In genomic region chr15:55552926-55553325, GRCh38 we compare ENCODE assay signal across 12 cellular contexts. TPM values are rescaled to one million over a fixed set of nuclear protein-coding genes. Genes with fewer than 3 reads are reported as not detected.
A peak's percentile ranks its signal among the peaks of the same experiment; 100 is the strongest.
DNase-seq lines count a peak whose midpoint lies in the region; ATAC-seq and TF ChIP-seq lines count a peak whose summit lies in the region.
"Had no signal": no experiment of that assay in that cellular context is flagged by ENCODE, and none has a peak within 500 bp of the region (broad histone marks: within the 10 kb centered on the region; RNA-seq: fewer than 3 reads in every experiment).

No MANE protein-coding gene starts in this region.

- peaks cover 35% of the 10 kb centered on the region in 2 experiments for H3K9me3 Mint-ChIP-seq in H9

- H3K23me2 ChIP-seq in H9 (ENCODE audit: insufficient read length, low read depth, low read length, poor library complexity, severe bottlenecking), result no peaks in the 10 kb centered on the region

- TF ChIP-seq CTCF in H9 (conservative IDR thresholded peaks at IDR 0.05), result no peak
- TF ChIP-seq CTCF in adrenal gland (IDR thresholded peaks at IDR 0.05), result no peak
- TF ChIP-seq CTCF in retinal pigment epithelial cell (conservative IDR thresholded peaks at IDR 0.05; ENCODE audit: low read depth, low read length), result no peak

- ATAC-seq in right cardiac atrium, result peak; percentile 84 to 85
- no peak for ATAC-seq in GM19397 (IDR thresholded peaks at IDR 0.05; ENCODE audit: unreplicated experiment)
- ATAC-seq: activated T-cell treated with anti-CD3 and anti-CD28 coated beads, Interleukin-2, amount 50 U/mL, for 72 hours had no signal

- H4K20me1 ChIP-seq in H9 (ENCODE audit: control insufficient read depth, insufficient read depth, insufficient read length), result no peaks in the 10 kb centered on the region

- intact Hi-C loops in adrenal gland (cut with DNase I), result no loop called here
- intact Hi-C loops in right cardiac atrium (cut with DNase I), result no loop called here

- peaks cover 2% of the 10 kb centered on the region; the same call in 1 of the 2 replicates for H3K27me3 Mint-ChIP-seq in H9 (ENCODE audit: low read depth)

- H4K5ac ChIP-seq in H9 (ENCODE audit: insufficient read length, low read depth, low read length), result no peak overlapping the region

- H3K4me1 ChIP-seq in H9 (ENCODE audit: insufficient read depth, low read length) (no peaks in the 10 kb centered on the region), adrenal gland (replicated peaks in 1 of 2) (no peaks in the 10 kb centered on the region), right cardiac atrium (ENCODE audit: control insufficient read depth, insufficient read depth, low read length) (no peaks in the 10 kb centered on the region)

- no peak overlapping the region for H3K56ac ChIP-seq in H9 (ENCODE audit: insufficient read length, low read depth, low read length)

- H3K79me1 ChIP-seq in H9 (ENCODE audit: insufficient read depth, low read depth, low read length, poor library complexity, severe bottlenecking), result no peaks in the 10 kb centered on the region

- H2BK120ac ChIP-seq in H9 (ENCODE audit: low read depth, low read length, poor library complexity, severe bottlenecking), result no peak overlapping the region

- peaks cover 2 to 23% (median 20%) of the 10 kb centered on the region in 3 experiments; a peak in 6 of 7 replicates for H3K36me3 Mint-ChIP-seq in H9 (ENCODE audit: insufficient read depth in 1 of 3, low read depth in 3 of 3)

- H3K27me3 ChIP-seq in H9 (ENCODE audit: insufficient read depth, low read length) (no peaks in the 10 kb centered on the region), adrenal gland (no peaks in the 10 kb centered on the region), right cardiac atrium (ENCODE audit: control insufficient read depth, insufficient read depth) (no peaks in the 10 kb centered on the region)

- no peak overlapping the region for H3K14ac ChIP-seq in H9 (ENCODE audit: insufficient read depth, low read length)

- H3K23ac ChIP-seq in H9 (ENCODE audit: insufficient read length, low read depth, low read length), result no peak overlapping the region

- no peak overlapping the region for H3K4me3 Mint-ChIP-seq in H9
- H3K4me3 Mint-ChIP-seq: activated T-cell treated with anti-CD3 and anti-CD28 coated beads, Interleukin-2, amount 50 U/mL, for 72 hours had no signal

- no peak overlapping the region for H3K27ac Mint-ChIP-seq in H9
- H3K27ac Mint-ChIP-seq: activated T-cell treated with anti-CD3 and anti-CD28 coated beads, Interleukin-2, amount 50 U/mL, for 72 hours had no signal

- H2BK15ac ChIP-seq in H9 (ENCODE audit: low read depth, low read length), result no peak overlapping the region

- H3K27ac ChIP-seq in H9 (ENCODE audit: insufficient read length, low read depth, low read length) (no peak overlapping the region), adrenal gland (no peak overlapping the region), right cardiac atrium (ENCODE audit: low read length) (no peak overlapping the region)

- no peak overlapping the region for H2BK5ac ChIP-seq in H9 (ENCODE audit: insufficient read length, low read length)

- H2AFZ ChIP-seq in H9 (ENCODE audit: low read length), result no peak overlapping the region

- H2BK20ac ChIP-seq in H9 (ENCODE audit: low read depth, low read length, poor library complexity, severe bottlenecking), result no peak overlapping the region

- no peak overlapping the region for H3T11ph ChIP-seq in H9 (ENCODE audit: low read length)

- WGBS in H9 (ENCODE audit: extremely low coverage, insufficient read length, low lambda C conversion rate), result no CpG with 5 or more reads among the region's 2 CpGs
- WGBS in adrenal gland, 4 donors, result 67 to 93% (median 74%) methylated on average over 1 to 2 of the region's 2 CpGs; no CpG with 5 or more reads in 1 of the 4 donors
- 52% methylated on average over 2 of the region's 2 CpGs for WGBS in right cardiac atrium

- no peak overlapping the region for H3K4ac ChIP-seq in H9 (ENCODE audit: low read depth, low read length)

- H3K9ac ChIP-seq in H9 (ENCODE audit: extremely low read depth, insufficient read length, low read length), result no peak overlapping the region

- no peak for TF ChIP-seq POLR2A in adrenal gland (IDR thresholded peaks at IDR 0.05)

- H4K91ac ChIP-seq in H9 (ENCODE audit: insufficient read length, low read depth, low read length), result no peak overlapping the region

- no peak overlapping the region for H2AK5ac ChIP-seq in H9 (ENCODE audit: insufficient read length, low read length)

- H4K8ac ChIP-seq in H9 (replicated peaks; ENCODE audit: insufficient read length, low read depth, low read length), result no peak overlapping the region

- H3K36me3 ChIP-seq in adrenal gland (replicated peaks in 1 of 2), result no peaks in the 10 kb centered on the region

- H3K4me2 ChIP-seq in H9 (ENCODE audit: insufficient read depth, insufficient read length, low read length), result no peak overlapping the region

- H3K18ac ChIP-seq in H9 (ENCODE audit: insufficient read length, low read depth, low read length), result no peak overlapping the region

- peaks cover 0 to 8% of the 10 kb centered on the region in 2 experiments; a peak in 3 of 4 replicates for H3K4me1 Mint-ChIP-seq in H9

- H2BK12ac ChIP-seq in H9 (ENCODE audit: insufficient read length, low read depth, low read length), result no peak overlapping the region

- H3K4me3 ChIP-seq in adrenal gland (no peak overlapping the region), right cardiac atrium (ENCODE audit: low read length) (no peak overlapping the region), retinal pigment epithelial cell (ENCODE audit: low read length) (no peak overlapping the region)

- H3K79me2 ChIP-seq in H9 (ENCODE audit: insufficient read depth, low read length), result no peaks in the 10 kb centered on the region

- DNase-seq in H9 (peak; percentile 38), adrenal gland (peak in 6 of 7 donors; percentile 18 to 61 (median 26)), right cardiac atrium (peak; percentile 64 to 83 (median 67)), retinal pigment epithelial cell (ENCODE audit: low read depth) (peak; percentile 48), SIG-M5 (lab: John Stamatoyannopoulos, UW) (no peak), NCI-H1417 treated with DMSO at 0.1 percent for 48 hours (lab: John Stamatoyannopoulos, UW) (no peak), NCI-H510A treated with DMSO at 0.1 percent for 48 hours (lab: John Stamatoyannopoulos, UW) (no peak)
- DNase-seq: activated T-cell treated with anti-CD3 and anti-CD28 coated beads, Interleukin-2, amount 50 U/mL, for 72 hours; GDM1; NCI-H2227 treated with DMSO at 0.1 percent for 48 hours had no signal

- H3K9me3 ChIP-seq in H9 (ENCODE audit: control insufficient read depth, low read depth, low read length), result no peaks in the 10 kb centered on the region
- peaks cover 0 to 10% (median 0%) of the 10 kb centered on the region in 3 donors for H3K9me3 ChIP-seq in adrenal gland (replicated peaks in 1 of 3)
- H3K9me3 ChIP-seq in right cardiac atrium (ENCODE audit: control insufficient read depth, low read length), result no peaks in the 10 kb centered on the region

RNA-seq across cellular contexts. Expression of gene PYGO1, which starts 35.2 kb away (rescaled TPM):
- 0.59 and 0.83 TPM in 2 replicates for total RNA-seq in H9 (2021)
- 10 to 100 TPM in 2 of 8 donors, 1 to 10 TPM in 6; 4.4 to 12.4 (median 8.8) TPM for total RNA-seq in adrenal gland
- polyA plus RNA-seq in adrenal gland, result 1 to 10 TPM; 1.6 to 8.1 (median 1.8) TPM
- 1 to 10 TPM; 7.2 to 8.2 (median 7.6) TPM for total RNA-seq in right cardiac atrium
- polyA plus RNA-seq in right cardiac atrium, result 1.7 TPM
- total RNA-seq: activated T-cell treated with anti-CD3 and anti-CD28 coated beads, Interleukin-2, amount 50 U/mL, for 72 hours; T-helper 2 cell treated with Interferon-gamma antibody and Interleukin-4, amounts not matched to agents 100 ng/mL and 5 ng/mL, for 36 hours had no signal

RNA-seq across cellular contexts. Expression of gene DNAAF4, which starts 44.9 kb away (rescaled TPM):
- 1.6 and 2.2 TPM in 2 replicates for total RNA-seq in H9 (2021)
- total RNA-seq in adrenal gland, result 1 to 10 TPM in 6 of 8 donors, under 1 TPM in 1, not detected in 1; 0.63 to 2.5 (median 1.8) TPM
- polyA plus RNA-seq in adrenal gland, result 1 to 10 TPM; 3.7 to 6.4 (median 4.3) TPM
- total RNA-seq in right cardiac atrium, result under 1 TPM in 3 of 4 donors, not detected in 1; 0.29 to 0.62 (median 0.50) TPM
- 0.97 TPM for polyA plus RNA-seq in right cardiac atrium
- total RNA-seq: T-helper 2 cell treated with Interferon-gamma antibody and Interleukin-4, amounts not matched to agents 100 ng/mL and 5 ng/mL, for 36 hours had no signal

Comparison
In these comparisons a context has a peak if more than half of its experiments do, and no peak if none do; other contexts are left out.
1. DNase-seq: peak in H9 (single experiment), adrenal gland (6 of 7), right cardiac atrium (3 of 3) and retinal pigment epithelial cell (single experiment); none in SIG-M5 (single experiment), NCI-H1417 treated with DMSO at 0.1 percent for 48 hours (single experiment) and NCI-H510A treated with DMSO at 0.1 percent for 48 hours (single experiment).